2 cellular contexts compared by ENCODE assay signal in genomic region chr7:116339564-116339963, GRCh38.
TF ChIP-seq lines count a peak whose summit lies in the region.

No MANE protein-coding gene starts in this region.

TF ChIP-seq in A549, 52 proteins besides CTCF, POLR2A, EP300 and RAD21:
- no peak for TF ChIP-seq JUNB (IDR thresholded peaks at IDR 0.05)
- TF ChIP-seq KDM1A (IDR thresholded peaks at IDR 0.05; ENCODE audit: low read depth) = no peak
- no peak for TF ChIP-seq JUN (IDR thresholded peaks at IDR 0.05)
- TF ChIP-seq, protein P1, sequence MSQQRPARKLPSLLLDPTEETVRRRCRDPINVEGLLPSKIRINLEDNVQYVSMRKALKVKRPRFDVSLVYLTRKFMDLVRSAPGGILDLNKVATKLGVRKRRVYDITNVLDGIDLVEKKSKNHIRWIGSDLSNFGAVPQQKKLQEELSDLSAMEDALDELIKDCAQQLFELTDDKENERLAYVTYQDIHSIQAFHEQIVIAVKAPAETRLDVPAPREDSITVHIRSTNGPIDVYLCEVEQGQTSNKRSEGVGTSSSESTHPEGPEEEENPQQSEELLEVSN (IDR thresholded peaks at IDR 0.05; ENCODE audit: borderline replicate concordance, low read depth) = no peak
- no peak for TF ChIP-seq CHD4 (IDR thresholded peaks at IDR 0.05; ENCODE audit: borderline replicate concordance)
- TF ChIP-seq, protein P2, sequence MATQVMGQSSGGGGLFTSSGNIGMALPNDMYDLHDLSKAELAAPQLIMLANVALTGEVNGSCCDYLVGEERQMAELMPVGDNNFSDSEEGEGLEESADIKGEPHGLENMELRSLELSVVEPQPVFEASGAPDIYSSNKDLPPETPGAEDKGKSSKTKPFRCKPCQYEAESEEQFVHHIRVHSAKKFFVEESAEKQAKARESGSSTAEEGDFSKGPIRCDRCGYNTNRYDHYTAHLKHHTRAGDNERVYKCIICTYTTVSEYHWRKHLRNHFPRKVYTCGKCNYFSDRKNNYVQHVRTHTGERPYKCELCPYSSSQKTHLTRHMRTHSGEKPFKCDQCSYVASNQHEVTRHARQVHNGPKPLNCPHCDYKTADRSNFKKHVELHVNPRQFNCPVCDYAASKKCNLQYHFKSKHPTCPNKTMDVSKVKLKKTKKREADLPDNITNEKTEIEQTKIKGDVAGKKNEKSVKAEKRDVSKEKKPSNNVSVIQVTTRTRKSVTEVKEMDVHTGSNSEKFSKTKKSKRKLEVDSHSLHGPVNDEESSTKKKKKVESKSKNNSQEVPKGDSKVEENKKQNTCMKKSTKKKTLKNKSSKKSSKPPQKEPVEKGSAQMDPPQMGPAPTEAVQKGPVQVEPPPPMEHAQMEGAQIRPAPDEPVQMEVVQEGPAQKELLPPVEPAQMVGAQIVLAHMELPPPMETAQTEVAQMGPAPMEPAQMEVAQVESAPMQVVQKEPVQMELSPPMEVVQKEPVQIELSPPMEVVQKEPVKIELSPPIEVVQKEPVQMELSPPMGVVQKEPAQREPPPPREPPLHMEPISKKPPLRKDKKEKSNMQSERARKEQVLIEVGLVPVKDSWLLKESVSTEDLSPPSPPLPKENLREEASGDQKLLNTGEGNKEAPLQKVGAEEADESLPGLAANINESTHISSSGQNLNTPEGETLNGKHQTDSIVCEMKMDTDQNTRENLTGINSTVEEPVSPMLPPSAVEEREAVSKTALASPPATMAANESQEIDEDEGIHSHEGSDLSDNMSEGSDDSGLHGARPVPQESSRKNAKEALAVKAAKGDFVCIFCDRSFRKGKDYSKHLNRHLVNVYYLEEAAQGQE (IDR thresholded peaks at IDR 0.05) = no peak
- TF ChIP-seq FOSL2 (IDR thresholded peaks at IDR 0.05) = no peak
- peak; percentile 69 for TF ChIP-seq FOSL2 (CRISPR knock-in tag; IDR thresholded peaks at IDR 0.05)
- TF ChIP-seq GATA3 (IDR thresholded peaks at IDR 0.05; ENCODE audit: borderline replicate concordance) = 0 out of 2 replicates have a peak, but pooled peaks have one; percentile 34

TF ChIP-seq in endothelial cell of umbilical vein, 7 proteins besides CTCF, POLR2A, EP300 and RAD21:
- TF ChIP-seq EZH2 (IDR thresholded peaks at IDR 0.05; ENCODE audit: borderline replicate concordance, low read depth, low read length, severe bottlenecking) (no peak), POLR2AphosphoS5 (IDR thresholded peaks at IDR 0.05; ENCODE audit: insufficient read depth, low read depth, low read length) (peak; percentile 64), MAX (IDR thresholded peaks at IDR 0.05; ENCODE audit: insufficient read depth, insufficient read length) (no peak), MYC (IDR thresholded peaks at IDR 0.05; ENCODE audit: low read depth, low read length) (no peak), JUN (IDR thresholded peaks at IDR 0.05; ENCODE audit: borderline replicate concordance, insufficient read depth, insufficient read length, low read depth) (peak; percentile 86), GATA2 (IDR thresholded peaks at IDR 0.05; ENCODE audit: insufficient read depth, insufficient read length, low read depth, low read length) (peak; percentile 93), FOS (IDR thresholded peaks at IDR 0.05; ENCODE audit: borderline replicate concordance, insufficient read depth, low read length) (peak; percentile 80)
